1 cellular context compared by ENCODE assay signal in the genomic region with DNA sequence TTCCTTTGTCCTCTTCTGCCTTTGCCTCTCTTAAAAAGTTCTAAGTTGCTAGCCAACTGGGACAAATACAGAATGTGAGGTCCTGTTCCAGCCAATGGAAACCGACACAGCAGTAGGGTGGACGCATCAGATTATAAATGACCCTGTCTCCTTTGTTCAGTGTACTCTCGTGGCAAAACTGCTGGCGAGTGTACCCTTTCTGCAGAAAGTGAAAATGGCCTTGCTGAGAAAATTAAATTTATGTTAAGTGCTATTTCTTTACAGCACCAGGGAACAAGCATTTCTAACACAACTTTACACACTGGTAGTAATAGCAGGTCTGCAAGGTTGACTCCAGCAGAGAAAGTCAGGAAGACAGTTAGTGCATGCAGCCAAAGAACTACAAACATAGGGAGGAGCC. TPM values are rescaled to one million over a fixed set of nuclear protein-coding genes. Genes with fewer than 3 reads are reported as not detected.
"Had no signal": no experiment of that assay in that cellular context is flagged by ENCODE, and none has a peak within 500 bp of the region (broad histone marks: within the 10 kb centered on the region; RNA-seq: fewer than 3 reads in every experiment).

No MANE protein-coding gene starts in this region.

RNA-seq across cellular contexts. Expression of gene NINJ2, which starts 35.0 kb away (rescaled TPM):
- polyA plus RNA-seq: neural cell had no signal
